Comparison of ENCODE assay signal across 18 cellular contexts in the genomic region with DNA sequence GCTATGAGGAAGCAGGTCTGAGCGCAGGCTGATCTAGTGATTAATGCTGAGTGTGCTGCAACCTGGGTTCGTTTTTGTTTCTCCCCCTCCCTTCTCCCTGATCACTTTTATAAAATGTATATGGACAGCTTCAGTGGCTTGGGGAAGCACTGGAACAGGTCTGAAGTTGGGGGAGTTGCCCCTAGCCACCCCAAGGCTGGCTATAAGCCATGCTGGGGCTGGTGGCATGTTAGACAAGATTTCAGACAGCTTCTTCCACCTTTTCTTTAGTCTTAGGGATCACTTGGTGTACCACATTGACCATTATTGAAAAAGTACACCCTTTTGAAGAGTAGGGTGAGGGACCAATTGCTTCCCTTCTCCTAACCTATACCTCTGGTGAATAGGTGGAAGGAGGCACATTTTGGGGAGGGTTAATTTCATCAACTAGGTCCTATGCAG. TPM values are rescaled to one million over a fixed set of nuclear protein-coding genes. Genes with fewer than 3 reads are reported as not detected.
DNase-seq lines count a peak whose midpoint lies in the region; ATAC-seq, FAIRE-seq and TF ChIP-seq lines count a peak whose summit lies in the region.
"Had no signal": no experiment of that assay in that cellular context is flagged by ENCODE, and none has a peak within 500 bp of the region (broad histone marks: within the 10 kb centered on the region; RNA-seq: fewer than 3 reads in every experiment).

No MANE protein-coding gene starts in this region.

- no peak overlapping the region for H2AK5ac ChIP-seq in mesenchymal stem cell (ENCODE audit: low read length, severe bottlenecking)

- H3K4me1 ChIP-seq in astrocyte (ENCODE audit: insufficient read depth, low read length) (peaks cover 36% of the 10 kb centered on the region), mesenchymal stem cell (ENCODE audit: control insufficient read depth, insufficient read depth, low read depth, low read length) (peaks cover 4% of the 10 kb centered on the region)

- no peak for DNase-seq in AG10803 (ENCODE audit: low read depth)
- DNase-seq in HFFc6 = no peak
- DNase-seq in astrocyte (ENCODE audit: low read depth) = no peak
- DNase-seq in mesenchymal stem cell = no peak
- DNase-seq in RCC 7860 (ENCODE audit: low spot score) = no peak
- no peak for DNase-seq in SIG-M5 (lab: John Stamatoyannopoulos, UW)
- DNase-seq: activated CD4-positive, alpha-beta T cell treated with anti-CD3 and anti-CD28 coated beads for 4 hours; activated T-cell treated with anti-CD3 and anti-CD28 coated beads for 4 hours; DMS79; kidney; NCI-H1694 treated with DMSO at 0.1 percent for 48 hours; NCI-H345; NK-92 treated with Interleukin-12 subunit alpha and Interleukin-12 subunit beta, amount 100 ng/mL, for 24 hours; psoas muscle; stimulated activated CD4-positive, alpha-beta T cell treated with anti-CD3 and anti-CD28 coated beads, Interleukin-12 subunit alpha, Interleukin-12 subunit beta, amount 100 ng/mL, for 4 hours; thyroid gland had no signal

- no peak overlapping the region for H3K23ac ChIP-seq in mesenchymal stem cell (ENCODE audit: low read length in 2 of 2)

- H4K8ac ChIP-seq in mesenchymal stem cell (ENCODE audit: low read length) = no peak overlapping the region

- no peak for FAIRE-seq in astrocyte (lab: Jason Lieb, UNC)
- no peak for FAIRE-seq in RCC 7860 (lab: Jason Lieb, UNC)
- FAIRE-seq: kidney had no signal

- H3K36me3 Mint-ChIP-seq in HFFc6 (ENCODE audit: low read depth) (no peaks in the 10 kb centered on the region; the same call in 1 of the 2 replicates), astrocyte (ENCODE audit: low read depth, unreplicated experiment) (peaks cover 2% of the 10 kb centered on the region)

- H3K4ac ChIP-seq in mesenchymal stem cell (ENCODE audit: low read depth in 1 of 2, low read length in 2 of 2) = no peak overlapping the region

- H3K9me3 ChIP-seq in astrocyte (ENCODE audit: insufficient read depth, low read depth, low read length) = no peaks in the 10 kb centered on the region
- no peaks in the 10 kb centered on the region for H3K9me3 ChIP-seq in mesenchymal stem cell (ENCODE audit: control insufficient read depth, low read length)
- H3K9me3 ChIP-seq: psoas muscle, thyroid gland had no signal

- H3K27ac ChIP-seq in astrocyte (ENCODE audit: low read depth, low read length) = peak overlapping the region; percentile 91
- H3K27ac ChIP-seq in mesenchymal stem cell (ENCODE audit: low read length, poor library complexity, severe bottlenecking) = no peak overlapping the region
- H3K27ac ChIP-seq: psoas muscle, thyroid gland had no signal

- TF ChIP-seq CTCF in AG10803 (conservative IDR thresholded peaks at IDR 0.05; ENCODE audit: low read length) = no peak
- no peak for TF ChIP-seq CTCF in HFFc6 (IDR thresholded peaks at IDR 0.05)
- TF ChIP-seq CTCF in astrocyte (IDR thresholded peaks at IDR 0.05; ENCODE audit: insufficient read depth, low read depth, low read length) = no peak

- no peak overlapping the region for H3K14ac ChIP-seq in mesenchymal stem cell (ENCODE audit: low read length in 2 of 2)

- no peaks in the 10 kb centered on the region; the same call in 1 of the 2 replicates for H3K9me3 Mint-ChIP-seq in HFFc6
- H3K9me3 Mint-ChIP-seq in astrocyte (ENCODE audit: unreplicated experiment) = peaks cover 2% of the 10 kb centered on the region

- H3K79me1 ChIP-seq in mesenchymal stem cell (replicated peaks; ENCODE audit: low read length, poor library complexity, severe bottlenecking) = peaks cover 7% of the 10 kb centered on the region

- peaks cover 12% of the 10 kb centered on the region for H3K79me2 ChIP-seq in astrocyte (ENCODE audit: insufficient read depth, low read length)

- no peak overlapping the region for H2BK5ac ChIP-seq in mesenchymal stem cell (ENCODE audit: low read depth, low read length, poor library complexity, severe bottlenecking)

- H2BK12ac ChIP-seq in mesenchymal stem cell (ENCODE audit: low read length in 2 of 2) = no peak overlapping the region

- H2AFZ ChIP-seq in astrocyte (ENCODE audit: low read depth, low read length) (peak overlapping the region; percentile 19), mesenchymal stem cell (ENCODE audit: low read depth, low read length) (no peak overlapping the region)

- H4K91ac ChIP-seq in mesenchymal stem cell (ENCODE audit: low read length) = no peak overlapping the region

- H2BK120ac ChIP-seq in mesenchymal stem cell (ENCODE audit: low read depth, low read length) = no peak overlapping the region

- H3K4me2 ChIP-seq in astrocyte (ENCODE audit: low read length) = peak overlapping the region; percentile 64
- H3K4me2 ChIP-seq in mesenchymal stem cell (ENCODE audit: low read length, poor library complexity, severe bottlenecking) = no peak overlapping the region

- H3K27ac Mint-ChIP-seq in HFFc6 = peak overlapping the region; percentile 99
- peak overlapping the region; percentile 59 for H3K27ac Mint-ChIP-seq in astrocyte (ENCODE audit: unreplicated experiment)
- H3K27ac Mint-ChIP-seq: activated naive CD8-positive, alpha-beta T cell had no signal

- H3K9ac ChIP-seq in astrocyte (ENCODE audit: low read length) = peak overlapping the region; percentile 61
- H3K9ac ChIP-seq in mesenchymal stem cell (ENCODE audit: low read length) = peak overlapping the region; percentile 58

- H2BK15ac ChIP-seq in mesenchymal stem cell (ENCODE audit: low read depth, poor library complexity, severe bottlenecking) = no peak overlapping the region

- WGBS in mesenchymal stem cell = no CpG with 5 or more reads among the region's 2 CpGs

- H3K18ac ChIP-seq in mesenchymal stem cell (ENCODE audit: low read depth in 1 of 2, low read length in 2 of 2) = no peak overlapping the region

- H3K36me3 ChIP-seq in astrocyte (ENCODE audit: insufficient read depth, low read length) (no peaks in the 10 kb centered on the region), mesenchymal stem cell (ENCODE audit: control insufficient read depth in 1 of 2, insufficient read depth in 2 of 2, low read depth in 1 of 2, low read length in 2 of 2) (no peaks in the 10 kb centered on the region)
- H3K36me3 ChIP-seq: thyroid gland had no signal

- H4K20me1 ChIP-seq in astrocyte (ENCODE audit: insufficient read depth, low read length) = no peaks in the 10 kb centered on the region

- H3K4me3 ChIP-seq in AG10803 (ENCODE audit: low read length) = peak overlapping the region; percentile 32; the same call in 1 of the 2 replicates
- peak overlapping the region; percentile 1 for H3K4me3 ChIP-seq in astrocyte (ENCODE audit: insufficient read depth, low read depth, low read length)
- H3K4me3 ChIP-seq in mesenchymal stem cell (ENCODE audit: insufficient read depth in 1 of 2, low read depth in 1 of 2, low read length in 2 of 2) = no peak overlapping the region
- H3K4me3 ChIP-seq: psoas muscle, thyroid gland had no signal

- H3K27me3 Mint-ChIP-seq in HFFc6 (ENCODE audit: insufficient read depth) (no peaks in the 10 kb centered on the region), astrocyte (ENCODE audit: low read depth, unreplicated experiment) (peaks cover 12% of the 10 kb centered on the region)

- peak overlapping the region; percentile 85 for H3K4me3 Mint-ChIP-seq in HFFc6
- no peak overlapping the region for H3K4me3 Mint-ChIP-seq in astrocyte (ENCODE audit: unreplicated experiment)
- H3K4me3 Mint-ChIP-seq: activated naive CD8-positive, alpha-beta T cell had no signal

- no peaks in the 10 kb centered on the region for H3K27me3 ChIP-seq in astrocyte (ENCODE audit: insufficient read depth, low read length)
- H3K27me3 ChIP-seq in mesenchymal stem cell (ENCODE audit: control insufficient read depth in 1 of 2, insufficient read depth in 1 of 2, low read length in 2 of 2) = peaks cover 19% of the 10 kb centered on the region in 2 experiments
- H3K27me3 ChIP-seq: thyroid gland had no signal

- H3K4me1 Mint-ChIP-seq in HFFc6 (ENCODE audit: low read depth) (peaks cover 66% of the 10 kb centered on the region), astrocyte (ENCODE audit: low read depth, unreplicated experiment) (peaks cover 23% of the 10 kb centered on the region)

- ATAC-seq in HG02981 (IDR thresholded peaks at IDR 0.05; ENCODE audit: unreplicated experiment) = no peak
- ATAC-seq: psoas muscle had no signal

RNA-seq across cellular contexts. Expression of a gene that starts 3.8 kb away (rescaled TPM):
- 10 to 100 TPM; 34.5 to 45.5 (median 37.6) TPM for total RNA-seq in HFFc6 (2021; fragmentation: NEBNext Ultra II Directional; extraction: Animal tissue kit (Norgen Biotek cat#: 25700))
- 27.8 and 29.2 TPM in 2 replicates for total RNA-seq in astrocyte
- polyA plus RNA-seq in mesenchymal stem cell (2013, experiment 1 of 2) = 29.9 TPM
- 29.1 TPM for polyA plus RNA-seq in mesenchymal stem cell (2013, experiment 2 of 2)

Comparison
In these comparisons a context has a peak if more than half of its experiments do, and no peak if none do; other contexts are left out.
1. H3K4me3 ChIP-seq: peak in AG10803 (single experiment) and astrocyte (single experiment); none in mesenchymal stem cell (0 of 2).